Comparison of ENCODE assay signal across 1 cellular context in the genomic region with DNA sequence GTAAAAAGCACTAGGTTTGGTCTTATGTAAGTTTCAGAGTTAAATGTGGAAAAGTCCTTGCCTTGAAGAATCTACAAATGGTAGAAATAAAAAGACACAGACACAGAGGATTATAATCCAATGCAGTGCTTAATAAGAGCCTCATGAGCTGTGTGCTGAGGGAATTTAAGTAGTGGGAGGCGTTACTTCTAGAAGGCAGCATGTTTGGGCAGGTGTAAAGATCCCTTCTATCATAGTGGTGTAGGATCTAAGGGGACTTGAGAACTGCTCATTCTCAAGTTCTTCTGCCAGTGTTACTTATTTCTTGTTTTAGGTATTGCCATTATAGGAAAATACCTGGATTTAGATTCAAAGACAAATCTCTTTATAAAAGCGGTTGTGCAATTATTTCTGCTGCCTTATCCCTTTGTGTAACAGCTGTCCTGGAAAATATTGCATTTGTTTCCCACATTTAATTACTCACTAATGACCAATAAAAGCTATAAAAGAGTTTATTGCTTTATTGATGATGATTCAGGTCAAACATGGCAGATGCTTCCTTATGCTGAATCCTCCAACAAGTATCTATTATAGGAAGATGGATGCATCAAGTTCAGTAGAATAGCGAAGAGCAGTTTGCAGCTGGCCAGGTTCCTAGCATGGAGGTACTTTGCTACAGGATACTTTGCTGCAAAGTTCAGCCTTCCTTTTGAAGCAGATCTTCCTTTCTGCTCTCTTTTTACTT.
TF ChIP-seq lines count a peak whose summit lies in the region.

No MANE protein-coding gene starts in this region.

TF ChIP-seq in HepG2, 621 proteins besides CTCF, POLR2A, EP300 and RAD21 (continued from another document):
- TF ChIP-seq, protein P1, sequence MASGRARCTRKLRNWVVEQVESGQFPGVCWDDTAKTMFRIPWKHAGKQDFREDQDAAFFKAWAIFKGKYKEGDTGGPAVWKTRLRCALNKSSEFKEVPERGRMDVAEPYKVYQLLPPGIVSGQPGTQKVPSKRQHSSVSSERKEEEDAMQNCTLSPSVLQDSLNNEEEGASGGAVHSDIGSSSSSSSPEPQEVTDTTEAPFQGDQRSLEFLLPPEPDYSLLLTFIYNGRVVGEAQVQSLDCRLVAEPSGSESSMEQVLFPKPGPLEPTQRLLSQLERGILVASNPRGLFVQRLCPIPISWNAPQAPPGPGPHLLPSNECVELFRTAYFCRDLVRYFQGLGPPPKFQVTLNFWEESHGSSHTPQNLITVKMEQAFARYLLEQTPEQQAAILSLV (CRISPR knock-in tag; IDR thresholded peaks at IDR 0.05; ENCODE audit: borderline replicate concordance), result no peak
